8 cellular contexts compared by ENCODE assay signal in genomic region chr3:2883292-2883691, GRCh38.
"Had no signal": no experiment of that assay in that cellular context is flagged by ENCODE, and none has a peak within 500 bp of the region (broad histone marks: within the 10 kb centered on the region; RNA-seq: fewer than 3 reads in every experiment).

No MANE protein-coding gene starts in this region.

- H3K4me3 ChIP-seq: GM23248, K562 had no signal

- H2AFZ ChIP-seq: GM23248 had no signal

- DNase-seq: GM23248, GOT3, H9, HCEC 1CT, IMR-90 had no signal

- H3K27ac ChIP-seq: GM23248 had no signal

- H3K9ac ChIP-seq: GM23248 had no signal

- FAIRE-seq: H54, HTR-8/SVneo, K562 had no signal
